ENCODE assay signal across 21 cellular contexts in the genomic region with DNA sequence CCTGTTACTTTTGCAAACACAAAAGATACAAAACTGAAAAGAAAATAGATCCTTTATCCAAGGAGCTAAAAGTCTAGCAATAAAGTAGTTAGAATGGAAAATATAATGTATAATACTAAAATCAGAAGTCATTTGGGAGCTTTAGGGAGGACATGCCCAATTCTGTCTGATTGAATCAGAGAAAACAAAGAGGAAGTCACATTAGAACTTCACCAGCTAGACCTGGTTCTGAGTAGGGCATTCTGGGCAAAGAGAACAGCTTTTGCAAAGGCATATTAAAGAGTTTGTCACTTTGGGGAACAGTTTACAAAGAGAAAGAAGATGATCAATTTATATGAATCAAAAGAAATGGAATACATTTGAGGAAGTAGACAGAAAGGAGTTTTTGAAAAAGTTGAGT.
"Had no signal": no experiment of that assay in that cellular context is flagged by ENCODE, and none has a peak within 500 bp of the region (broad histone marks: within the 10 kb centered on the region; RNA-seq: fewer than 3 reads in every experiment).

No MANE protein-coding gene starts in this region.

- ATAC-seq: gastrocnemius medialis; left ventricle myocardium superior; natural killer cell; sciatic nerve; stimulated activated effector memory CD8-positive, alpha-beta T cell treated with anti-CD3 and anti-CD28 coated beads, Interleukin-12 subunit alpha, Interleukin-12 subunit beta, amount 100 ng/mL, for 72 hours had no signal

- H3K4me3 ChIP-seq: coronary artery, esophagus muscularis mucosa, gastrocnemius medialis, vagina had no signal

- H3K27ac Mint-ChIP-seq: activated B cell treated with CpG ODN at 0.5 μM for 24 hours; activated T-helper 1 cell treated with anti-CD3 and anti-CD28 coated beads, Interleukin-12 subunit alpha, Interleukin-12 subunit beta, Interleukin-2, Interleukin-4 antibody, amounts not matched to agents 30 ng/mL and 10 ng/mL and 1 ng/mL, durations not matched to agents 14 hours and 24 hours and 36 hours; mesothelial cell of epicardium; natural killer cell; stimulated activated effector memory CD8-positive, alpha-beta T cell treated with anti-CD3 and anti-CD28 coated beads, Interleukin-12 subunit alpha, Interleukin-12 subunit beta, amount 100 ng/mL, for 72 hours had no signal

- H3K36me3 Mint-ChIP-seq: mesothelial cell of epicardium; natural killer cell; stimulated activated effector memory CD8-positive, alpha-beta T cell treated with anti-CD3 and anti-CD28 coated beads, Interleukin-12 subunit alpha, Interleukin-12 subunit beta, amount 100 ng/mL, for 72 hours had no signal

- H3K27ac ChIP-seq: coronary artery, esophagus muscularis mucosa, gastrocnemius medialis, vagina had no signal

- H3K9me3 ChIP-seq: esophagus muscularis mucosa, gastrocnemius medialis, vagina had no signal

- H3K36me3 ChIP-seq: esophagus muscularis mucosa, gastrocnemius medialis, vagina had no signal

- DNase-seq: activated B cell treated with CpG ODN at 0.5 μM for 24 hours; activated CD4-positive, alpha-beta T cell treated with anti-CD3 and anti-CD28 coated beads for 4 hours; activated CD8-positive, alpha-beta memory T cell treated with anti-CD3 and anti-CD28 coated beads, Interleukin-2, amount 50 U/mL, for 48 hours; amygdala; cerebellar nuclear complex; gastrocnemius medialis; hypothalamus; left ventricle myocardium superior; mammary epithelial cell; natural killer cell; small intestine; stimulated activated CD4-positive, alpha-beta T cell treated with anti-CD3 and anti-CD28 coated beads, Interleukin-2, amount 100 ng/mL, for 24 hours; T-helper 1 cell; trophoblast cell had no signal

- H3K9me3 Mint-ChIP-seq: activated B cell treated with CpG ODN at 0.5 μM for 24 hours; activated T-helper 1 cell treated with anti-CD3 and anti-CD28 coated beads, Interleukin-12 subunit alpha, Interleukin-12 subunit beta, Interleukin-2, Interleukin-4 antibody, amounts not matched to agents 30 ng/mL and 10 ng/mL and 1 ng/mL, durations not matched to agents 14 hours and 24 hours and 36 hours; mesothelial cell of epicardium; natural killer cell; stimulated activated effector memory CD8-positive, alpha-beta T cell treated with anti-CD3 and anti-CD28 coated beads, Interleukin-12 subunit alpha, Interleukin-12 subunit beta, amount 100 ng/mL, for 72 hours had no signal

- H3K4me1 ChIP-seq: esophagus muscularis mucosa, vagina had no signal

- H3K27me3 ChIP-seq: gastrocnemius medialis, vagina had no signal

- H3K4me1 Mint-ChIP-seq: mesothelial cell of epicardium; stimulated activated effector memory CD8-positive, alpha-beta T cell treated with anti-CD3 and anti-CD28 coated beads, Interleukin-12 subunit alpha, Interleukin-12 subunit beta, amount 100 ng/mL, for 72 hours had no signal

- H3K4me3 Mint-ChIP-seq: activated B cell treated with CpG ODN at 0.5 μM for 24 hours; mesothelial cell of epicardium; natural killer cell; stimulated activated effector memory CD8-positive, alpha-beta T cell treated with anti-CD3 and anti-CD28 coated beads, Interleukin-12 subunit alpha, Interleukin-12 subunit beta, amount 100 ng/mL, for 72 hours had no signal
